ENCODE assay signal across 8 cellular contexts in genomic region chr11:119729581-119730346, GRCh38. TPM values are rescaled to one million over a fixed set of nuclear protein-coding genes. Genes with fewer than 3 reads are reported as not detected.
DNase-seq lines count a peak whose midpoint lies in the region; ATAC-seq, FAIRE-seq and TF ChIP-seq lines count a peak whose summit lies in the region.

No MANE protein-coding gene starts in this region.

- peak overlapping the region; percentile 69 for H3K4me2 ChIP-seq in parathyroid adenoma (ENCODE audit: low read length)

- ATAC-seq in GM19043 (IDR thresholded peaks at IDR 0.05; ENCODE audit: low read depth, unreplicated experiment), result peak; percentile 9

- H3K36me3 Mint-ChIP-seq in activated naive CD8-positive, alpha-beta T cell treated with anti-CD3 and anti-CD28 coated beads for 36 hours, result no peaks in the 10 kb centered on the region

- H3K4me3 ChIP-seq in BJ (ENCODE audit: low read depth, low read length) (peak overlapping the region; percentile 58), parathyroid adenoma (ENCODE audit: low read depth, low read length) (peak overlapping the region; percentile 40)

- H3K9ac ChIP-seq in parathyroid adenoma, result no peak overlapping the region

- intact Hi-C loops in cardiac septum (cut with DNase I), result loop anchor here (2.0 to 10.0 kb wide), 2 partner anchors 63 to 575 kb away; no protein-coding TSS in a partner anchor

- CTCF ChIA-PET in BJ (lab: Yijun Ruan, JAX), result interaction anchor here (0.5 to 4.1 kb wide), 43 partner anchors 10 to 1891 kb away, joined by 3 to 42 read pairs (median 5); no protein-coding TSS in a partner anchor

- H3K27ac Mint-ChIP-seq in activated naive CD8-positive, alpha-beta T cell treated with anti-CD3 and anti-CD28 coated beads for 36 hours, result no peak overlapping the region

- FAIRE-seq in HTR-8/SVneo (lab: Jason Lieb, UNC), result no peak

- H3K4me1 Mint-ChIP-seq in activated naive CD8-positive, alpha-beta T cell treated with anti-CD3 and anti-CD28 coated beads for 36 hours, result peaks cover 18% of the 10 kb centered on the region

- peak; percentile 10; the same call in 1 of the 2 replicates for TF ChIP-seq CTCF in BJ (IDR thresholded peaks at IDR 0.05; ENCODE audit: insufficient read depth, low read depth, low read length)
- TF ChIP-seq CTCF in parathyroid adenoma (IDR thresholded peaks at IDR 0.05), result no peak

- no peaks in the 10 kb centered on the region for H3K79me2 ChIP-seq in parathyroid adenoma

- H3K9me3 Mint-ChIP-seq in activated naive CD8-positive, alpha-beta T cell treated with anti-CD3 and anti-CD28 coated beads for 36 hours, result no peaks in the 10 kb centered on the region

- H3K27ac ChIP-seq in parathyroid adenoma, result peak overlapping the region; percentile 32

- H2AFZ ChIP-seq in parathyroid adenoma, result peak overlapping the region; percentile 83

- POLR2A ChIA-PET in BJ (lab: Charles Lee), result no interaction called here

- H3K36me3 ChIP-seq in BJ (ENCODE audit: control insufficient read depth, insufficient read depth, low read length) (no peaks in the 10 kb centered on the region), parathyroid adenoma (ENCODE audit: control insufficient read depth, insufficient read depth, low read length) (no peaks in the 10 kb centered on the region)

- peaks cover 51% of the 10 kb centered on the region for H3K27me3 Mint-ChIP-seq in activated naive CD8-positive, alpha-beta T cell treated with anti-CD3 and anti-CD28 coated beads for 36 hours

- no peaks in the 10 kb centered on the region for H3K9me3 ChIP-seq in parathyroid adenoma (ENCODE audit: control insufficient read depth, low read length)

- H3K4me1 ChIP-seq in parathyroid adenoma, result peaks cover 4% of the 10 kb centered on the region

- H3K27me3 ChIP-seq in BJ (ENCODE audit: control insufficient read depth, insufficient read depth, low read length) (no peaks in the 10 kb centered on the region), parathyroid adenoma (ENCODE audit: control insufficient read depth, insufficient read depth, low read length) (no peaks in the 10 kb centered on the region)

- peak; percentile 30 for DNase-seq in BJ (ENCODE audit: low read depth)
- DNase-seq in HTR-8/SVneo (ENCODE audit: insufficient read length, low spot score), result peak; percentile 23
- DNase-seq in activated naive CD8-positive, alpha-beta T cell treated with anti-CD3 and anti-CD28 coated beads for 36 hours, result no peak
- peak; percentile 81 for DNase-seq in cardiac septum (ENCODE audit: low spot score)
- no peak for DNase-seq in activated effector memory CD4-positive, alpha-beta T cell treated with Interleukin-2 at 50 U/mL for 16 hours
- no peak for DNase-seq in stimulated activated CD4-positive, alpha-beta T cell treated with anti-CD3 and anti-CD28 coated beads, Interleukin-2, amount 100 ng/mL, for 24 hours

- H3K4me3 Mint-ChIP-seq in activated naive CD8-positive, alpha-beta T cell treated with anti-CD3 and anti-CD28 coated beads for 36 hours, result peak overlapping the region; percentile 63

RNA-seq across cellular contexts. Expression of gene NECTIN1, which starts 0.8 kb away (rescaled TPM):
- polyA plus RNA-seq in BJ (2011; rRNA removed), result 1.7 and 3.0 TPM in 2 replicates
- polyA minus RNA-seq in BJ (2011; rRNA and poly(A)+ RNA removed), result 8.0 and 8.5 TPM in 2 replicates
- 1 to 10 TPM; 3.2 to 3.7 TPM for total RNA-seq in activated naive CD8-positive, alpha-beta T cell treated with anti-CD3 and anti-CD28 coated beads for 36 hours
- 10.4 TPM for total RNA-seq in cardiac septum

Comparison
In these comparisons a context has a peak if more than half of its experiments do, and no peak if none do; other contexts are left out.
1. DNase-seq: peak in BJ (single experiment), HTR-8/SVneo (single experiment) and cardiac septum (single experiment); none in activated naive CD8-positive, alpha-beta T cell treated with anti-CD3 and anti-CD28 coated beads for 36 hours (single experiment), activated effector memory CD4-positive, alpha-beta T cell treated with Interleukin-2 at 50 U/mL for 16 hours (single experiment) and stimulated activated CD4-positive, alpha-beta T cell treated with anti-CD3 and anti-CD28 coated beads, Interleukin-2, amount 100 ng/mL, for 24 hours (0 of 2).